In genomic region chr2:11438555-11439080, GRCh38 we compare ENCODE assay signal across 32 cellular contexts.
"Had no signal": no experiment of that assay in that cellular context is flagged by ENCODE, and none has a peak within 500 bp of the region (broad histone marks: within the 10 kb centered on the region; RNA-seq: fewer than 3 reads in every experiment).

No MANE protein-coding gene starts in this region.

- H3K27ac ChIP-seq: brain microvascular endothelial cell, coronary artery, dorsolateral prefrontal cortex, esophagus muscularis mucosa, foreskin keratinocyte, gastrocnemius medialis had no signal

- H3K27me3 ChIP-seq: brain microvascular endothelial cell, dorsolateral prefrontal cortex, esophagus muscularis mucosa, foreskin keratinocyte, gastrocnemius medialis had no signal

- DNase-seq: activated CD4-positive, alpha-beta memory T cell treated with anti-CD3 and anti-CD28 coated beads, Interleukin-2, amount 10 ng/mL, durations not matched to agents 7 days and 5 days; activated CD4-positive, alpha-beta T cell treated with anti-CD3 and anti-CD28 coated beads for 36 hours; activated CD4-positive, alpha-beta T cell treated with anti-CD3 and anti-CD28 coated beads, Interleukin-2, amount 10 ng/mL, durations not matched to agents 24 days and 14 days; activated CD4-positive, alpha-beta T cell treated with anti-CD3 and anti-CD28 coated beads, Interleukin-2, amount 50 U/mL, for 4 hours; activated CD4-positive, CD25-positive, alpha-beta regulatory T cell; activated CD4-positive, CD25-positive, alpha-beta regulatory T cell treated with anti-CD3 and anti-CD28 coated beads, Interleukin-2, amount 50 U/mL, for 72 hours; activated CD8-positive, alpha-beta memory T cell treated with anti-CD3 and anti-CD28 coated beads, Interleukin-2, amount 50 U/mL, for 48 hours; activated effector memory CD4-positive, alpha-beta T cell treated with Interleukin-2 at 50 U/mL for 16 hours; activated gamma-delta T cell treated with Interleukin-2 at 50 U/mL for 16 hours; activated naive CD4-positive, alpha-beta T cell treated with anti-CD3 and anti-CD28 coated beads, Interleukin-2, amount 50 U/mL, for 16 hours; activated naive CD4-positive, alpha-beta T cell treated with Interleukin-2 at 50 U/mL for 16 hours; activated T-cell treated with anti-CD3 and anti-CD28 coated beads for 4 hours; activated T-cell treated with anti-CD3 and anti-CD28 coated beads, Interleukin-2, amount 50 U/mL, for 24 hours; amniotic stem cell; anterior cingulate cortex; brain microvascular endothelial cell; dorsolateral prefrontal cortex; effector memory CD4-positive, alpha-beta T cell; endodermal cell; erythroblast; foreskin keratinocyte; gastrocnemius medialis; glutamatergic neuron; T-helper 2 cell had no signal

- H3K4me1 ChIP-seq: esophagus muscularis mucosa, foreskin keratinocyte, gastrocnemius medialis had no signal

- H3K4me3 Mint-ChIP-seq: activated CD4-positive, alpha-beta memory T cell treated with anti-CD3 and anti-CD28 coated beads, Interleukin-2, amount 10 ng/mL, durations not matched to agents 7 days and 5 days; activated CD4-positive, alpha-beta T cell treated with anti-CD3 and anti-CD28 coated beads for 36 hours; activated CD4-positive, alpha-beta T cell treated with anti-CD3 and anti-CD28 coated beads, Interleukin-2, amount 10 ng/mL, durations not matched to agents 24 days and 14 days; activated naive CD8-positive, alpha-beta T cell; activated T-cell treated with anti-CD3 and anti-CD28 coated beads, Interleukin-2, amount 50 U/mL, for 24 hours; activated T-helper 17 cell treated with anti-CD3 and anti-CD28 coated beads, Interleukin-2, amount 50 U/mL, for 72 hours; central memory CD8-positive, alpha-beta T cell; dendritic cell treated with granulocyte-macrophage colony-stimulating factor and Interleukin-4, amounts not matched to agents 40 ng/mL and 50 ng/mL, for 4 days; endodermal cell had no signal

- H3K27me3 Mint-ChIP-seq: activated CD4-positive, alpha-beta memory T cell treated with anti-CD3 and anti-CD28 coated beads, Interleukin-2, amount 10 ng/mL, durations not matched to agents 7 days and 5 days; activated CD4-positive, alpha-beta T cell treated with anti-CD3 and anti-CD28 coated beads for 36 hours; activated CD4-positive, alpha-beta T cell treated with anti-CD3 and anti-CD28 coated beads, Interleukin-2, amount 10 ng/mL, durations not matched to agents 24 days and 14 days; activated naive CD8-positive, alpha-beta T cell; activated T-cell treated with anti-CD3 and anti-CD28 coated beads, Interleukin-2, amount 50 U/mL, for 24 hours; activated T-helper 17 cell treated with anti-CD3 and anti-CD28 coated beads, Interleukin-2, amount 50 U/mL, for 72 hours; central memory CD8-positive, alpha-beta T cell; dendritic cell treated with granulocyte-macrophage colony-stimulating factor and Interleukin-4, amounts not matched to agents 40 ng/mL and 50 ng/mL, for 4 days had no signal

- H3K9me3 Mint-ChIP-seq: activated T-helper 17 cell treated with anti-CD3 and anti-CD28 coated beads, Interleukin-2, amount 50 U/mL, for 72 hours; central memory CD8-positive, alpha-beta T cell had no signal

- ATAC-seq: activated CD4-positive, alpha-beta T cell treated with anti-CD3 and anti-CD28 coated beads for 36 hours; activated T-helper 17 cell treated with anti-CD3 and anti-CD28 coated beads, Interleukin-2, amount 50 U/mL, for 72 hours; foreskin keratinocyte; gastrocnemius medialis had no signal

- H3K9me3 ChIP-seq: esophagus muscularis mucosa, gastrocnemius medialis had no signal

- H3K27ac Mint-ChIP-seq: activated CD4-positive, alpha-beta memory T cell treated with anti-CD3 and anti-CD28 coated beads, Interleukin-2, amount 10 ng/mL, durations not matched to agents 7 days and 5 days; activated CD4-positive, alpha-beta T cell treated with anti-CD3 and anti-CD28 coated beads for 36 hours; activated CD4-positive, alpha-beta T cell treated with anti-CD3 and anti-CD28 coated beads, Interleukin-2, amount 10 ng/mL, durations not matched to agents 24 days and 14 days; activated naive CD8-positive, alpha-beta T cell; activated T-cell treated with anti-CD3 and anti-CD28 coated beads, Interleukin-2, amount 50 U/mL, for 24 hours; activated T-helper 17 cell treated with anti-CD3 and anti-CD28 coated beads, Interleukin-2, amount 50 U/mL, for 72 hours; dendritic cell treated with granulocyte-macrophage colony-stimulating factor and Interleukin-4, amounts not matched to agents 40 ng/mL and 50 ng/mL, for 4 days; endodermal cell had no signal

- H3K4me3 ChIP-seq: coronary artery, dorsolateral prefrontal cortex, esophagus muscularis mucosa, gastrocnemius medialis had no signal

- FAIRE-seq: astrocyte, bronchial epithelial cell had no signal

- H3K4me1 Mint-ChIP-seq: activated CD4-positive, alpha-beta memory T cell treated with anti-CD3 and anti-CD28 coated beads, Interleukin-2, amount 10 ng/mL, durations not matched to agents 7 days and 5 days; activated CD4-positive, alpha-beta T cell treated with anti-CD3 and anti-CD28 coated beads, Interleukin-2, amount 10 ng/mL, durations not matched to agents 24 days and 14 days; activated T-helper 17 cell treated with anti-CD3 and anti-CD28 coated beads, Interleukin-2, amount 50 U/mL, for 72 hours; central memory CD8-positive, alpha-beta T cell; endodermal cell had no signal
